8 cellular contexts compared by ENCODE assay signal in the genomic region with DNA sequence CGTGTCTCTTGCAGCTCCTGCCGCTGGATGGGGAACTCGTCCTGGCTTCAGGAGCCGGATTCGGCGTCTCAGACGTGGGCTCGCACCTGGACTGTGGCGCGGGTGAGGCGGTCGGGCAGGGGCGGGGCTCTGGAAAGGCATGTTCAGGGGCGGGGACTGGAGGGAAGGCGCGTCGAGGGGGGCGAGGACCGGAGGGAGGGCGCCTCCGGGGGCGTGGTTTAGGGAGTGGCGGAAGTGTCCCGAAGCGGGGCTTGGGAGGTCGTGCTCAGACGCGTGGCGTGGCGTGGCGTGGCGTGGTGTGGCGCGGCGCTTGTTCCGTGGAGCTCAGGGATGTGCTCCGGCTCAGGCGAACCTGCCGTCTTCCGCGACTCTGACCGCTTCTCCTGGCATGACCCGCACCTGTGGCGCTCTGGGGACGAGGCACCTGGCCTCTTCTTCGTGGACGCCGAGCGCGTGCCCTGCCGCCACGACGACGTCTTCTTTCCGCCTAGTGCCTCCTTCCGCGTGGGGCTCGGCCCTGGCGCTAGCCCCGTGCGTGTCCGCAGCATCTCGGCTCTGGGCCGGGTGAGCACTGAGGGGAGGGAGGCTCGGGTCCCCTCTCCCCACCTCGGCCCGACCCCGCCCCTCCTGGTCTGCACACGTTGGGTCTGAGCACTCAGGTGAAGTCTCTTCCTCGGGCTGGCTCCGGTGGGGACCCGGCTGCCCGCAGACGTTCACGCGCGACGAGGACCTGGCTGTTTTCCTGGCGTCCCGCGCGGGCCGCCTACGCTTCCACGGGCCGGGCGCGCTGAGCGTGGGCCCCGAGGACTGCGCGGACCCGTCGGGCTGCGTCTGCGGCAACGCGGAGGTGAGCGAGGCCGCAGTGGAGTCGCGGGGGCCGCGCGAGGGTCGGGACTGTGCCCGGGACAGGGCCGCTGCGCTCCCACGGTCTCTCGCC. TPM values are rescaled to one million over a fixed set of nuclear protein-coding genes. Genes with fewer than 3 reads are reported as not detected.
DNase-seq lines count a peak whose midpoint lies in the region; ATAC-seq and TF ChIP-seq lines count a peak whose summit lies in the region.

No MANE protein-coding gene starts in this region.

- no peaks in the 10 kb centered on the region for H4K20me1 ChIP-seq in MM.1S (ENCODE audit: insufficient read depth, low read length)

- H3K4me3 Mint-ChIP-seq in activated T-helper 17 cell treated with anti-CD3 and anti-CD28 coated beads, Interleukin-2, amount 50 U/mL, for 72 hours, result peak overlapping the region; percentile 47

- ATAC-seq in HG02759 (IDR thresholded peaks at IDR 0.05; ENCODE audit: unreplicated experiment) (peak; percentile 68), heart right ventricle (peak; percentile 32 to 64 (median 55)), GM21619 (IDR thresholded peaks at IDR 0.05; ENCODE audit: unreplicated experiment) (no peak)
- ATAC-seq in activated T-helper 17 cell treated with anti-CD3 and anti-CD28 coated beads, Interleukin-2, amount 50 U/mL, for 72 hours (replicated peaks), result peak; percentile 69

- H3K36me3 ChIP-seq in heart right ventricle, result peaks cover 0 to 21% (median 5%) of the 10 kb centered on the region in 9 donors
- H3K36me3 ChIP-seq in MM.1S (replicated peaks; ENCODE audit: insufficient read depth, low read length), result no peaks in the 10 kb centered on the region

- H3K9me2 ChIP-seq in MM.1S (replicated peaks; ENCODE audit: insufficient read depth, low read length), result no peaks in the 10 kb centered on the region

- no peak overlapping the region for H3K27ac Mint-ChIP-seq in activated T-helper 17 cell treated with anti-CD3 and anti-CD28 coated beads, Interleukin-2, amount 50 U/mL, for 72 hours

- H3K9me3 ChIP-seq in heart right ventricle, result no peaks in the 10 kb centered on the region
- H3K9me3 ChIP-seq in MM.1S (replicated peaks; ENCODE audit: insufficient read depth, low read length), result no peaks in the 10 kb centered on the region

- no peaks in the 10 kb centered on the region for H3K79me2 ChIP-seq in MM.1S (ENCODE audit: low read length)

- H3K9ac ChIP-seq in MM.1S (ENCODE audit: low read length), result no peak overlapping the region

- no peak overlapping the region for H3K27ac ChIP-seq in heart right ventricle
- no peak overlapping the region for H3K27ac ChIP-seq in MM.1S (ENCODE audit: low read length)

- no peaks in the 10 kb centered on the region for H3K4me1 Mint-ChIP-seq in activated T-helper 17 cell treated with anti-CD3 and anti-CD28 coated beads, Interleukin-2, amount 50 U/mL, for 72 hours

- H2AFZ ChIP-seq in MM.1S (ENCODE audit: low read length), result no peak overlapping the region

- H3K36me3 Mint-ChIP-seq in activated T-helper 17 cell treated with anti-CD3 and anti-CD28 coated beads, Interleukin-2, amount 50 U/mL, for 72 hours (ENCODE audit: low read depth), result no peaks in the 10 kb centered on the region

- no peaks in the 10 kb centered on the region for H3K9me3 Mint-ChIP-seq in activated T-helper 17 cell treated with anti-CD3 and anti-CD28 coated beads, Interleukin-2, amount 50 U/mL, for 72 hours

- intact Hi-C loops in heart right ventricle (cut with DNase I), result no loop called here

- no peak overlapping the region for H3K4me2 ChIP-seq in MM.1S (ENCODE audit: low read depth, low read length)

- H3K27me3 ChIP-seq in heart right ventricle (peaks cover 20 to 86% (median 70%) of the 10 kb centered on the region in 7 donors), MM.1S (replicated peaks; ENCODE audit: insufficient read depth, low read length) (no peaks in the 10 kb centered on the region)

- peaks cover 8% of the 10 kb centered on the region for H3K27me3 Mint-ChIP-seq in activated T-helper 17 cell treated with anti-CD3 and anti-CD28 coated beads, Interleukin-2, amount 50 U/mL, for 72 hours

- H3K4me3 ChIP-seq in heart right ventricle (peak overlapping the region; percentile 15 to 53 (median 47)), skeletal muscle cell (ENCODE audit: low read depth, low read length) (peak overlapping the region; percentile 38), MM.1S (ENCODE audit: low read length) (no peak overlapping the region)

- no peaks in the 10 kb centered on the region for H3F3A ChIP-seq in MM.1S (ENCODE audit: insufficient read depth, low read length)

- WGBS in heart right ventricle, 2 donors, result 2% methylated on average over 90 to 110 of the region's 111 CpGs

- TF ChIP-seq CTCF in heart right ventricle (IDR thresholded peaks at IDR 0.05) (no peak), MM.1S (IDR thresholded peaks at IDR 0.05; ENCODE audit: low read length) (no peak)

- H3K4me1 ChIP-seq in heart right ventricle (peaks cover 16 to 34% (median 25%) of the 10 kb centered on the region in 9 donors), MM.1S (ENCODE audit: low read length) (no peaks in the 10 kb centered on the region)

- DNase-seq in Daoy (ENCODE audit: low read depth) (peak; percentile 73), NCI-H69 (lab: John Stamatoyannopoulos, UW) (peak; percentile 94), heart right ventricle (peak; percentile 43 to 63), skeletal muscle cell (ENCODE audit: low read depth) (no peak), MM.1S (no peak)

RNA-seq across cellular contexts. Expression of gene AMN, which starts 6.2 kb away (rescaled TPM):
- 0.40 TPM in 1 of 2 replicates, not detected in the other for total RNA-seq in Daoy (2014; rRNA removed; shearing (Covaris generic))
- 1 to 10 TPM; 2.1 to 2.3 TPM for total RNA-seq in activated T-helper 17 cell treated with anti-CD3 and anti-CD28 coated beads, Interleukin-2, amount 50 U/mL, for 72 hours
- under 1 TPM in 1 of 10 donors, not detected in 9; 0.40 TPM for total RNA-seq in heart right ventricle
- under 1 TPM; 0.15 to 0.17 TPM for polyA plus RNA-seq in heart right ventricle

Comparison
In these comparisons a context has a peak if more than half of its experiments do, and no peak if none do; other contexts are left out.
1. DNase-seq: peak in Daoy (single experiment), NCI-H69 (single experiment) and heart right ventricle (2 of 2); none in skeletal muscle cell (single experiment) and MM.1S (single experiment).